Comparison of ENCODE assay signal across 9 cellular contexts in genomic region chr3:87634426-87634825, GRCh38.
"Had no signal": no experiment of that assay in that cellular context is flagged by ENCODE, and none has a peak within 500 bp of the region (broad histone marks: within the 10 kb centered on the region; RNA-seq: fewer than 3 reads in every experiment).

No MANE protein-coding gene starts in this region.

- H3K27ac ChIP-seq: HL-60 had no signal

- H3K4me2 ChIP-seq: GM23338 had no signal

- ATAC-seq: GM23338 had no signal

- DNase-seq: H9, HCEC 1CT, HFFc6, IMR-90, KBM-7 had no signal

- FAIRE-seq: H1, H54 had no signal

- H2AFZ ChIP-seq: GM23338 had no signal

- H3K4me3 ChIP-seq: GM23338 had no signal
